ENCODE assay signal across 13 cellular contexts in genomic region chr16:72786606-72787005, GRCh38.
DNase-seq lines count a peak whose midpoint lies in the region; ATAC-seq, FAIRE-seq and TF ChIP-seq lines count a peak whose summit lies in the region.
"Had no signal": no experiment of that assay in that cellular context is flagged by ENCODE, and none has a peak within 500 bp of the region (broad histone marks: within the 10 kb centered on the region; RNA-seq: fewer than 3 reads in every experiment).

No MANE protein-coding gene starts in this region.

- ATAC-seq in natural killer cell (no peak), HG03108 (IDR thresholded peaks at IDR 0.05; ENCODE audit: unreplicated experiment) (no peak)

- H3K4me1 ChIP-seq in ascending aorta: peaks cover 5 to 12% of the 10 kb centered on the region in 2 donors
- H3K4me1 ChIP-seq in small intestine (ENCODE audit: control insufficient read depth in 2 of 2, insufficient read depth in 1 of 2, low read depth in 1 of 2, low read length in 1 of 2): peaks cover 0 to 3% of the 10 kb centered on the region in 2 donors

- H3K27ac ChIP-seq in ascending aorta (peak overlapping the region; percentile 87), small intestine (ENCODE audit: low read depth in 1 of 2, low read length in 1 of 2) (no peak overlapping the region)

- H3K36me3 Mint-ChIP-seq in natural killer cell: no peaks in the 10 kb centered on the region

- FAIRE-seq in small intestine (lab: Jason Lieb, UNC): no peak

- H3K27ac Mint-ChIP-seq in natural killer cell: peak overlapping the region; percentile 30 to 85

- in situ Hi-C loops in ACHN (cut with HindIII; ENCODE audit: low pct_ligation_motif_present, low pct_unique_long_range_greater_than_20kb, low sequenced_read_pairs): no loop called here

- H3K36me3 ChIP-seq in H7 (replicated peaks; ENCODE audit: control insufficient read depth, insufficient read depth, low read length) (no peaks in the 10 kb centered on the region), ascending aorta (peaks cover 9 to 24% of the 10 kb centered on the region in 2 donors), small intestine (ENCODE audit: control insufficient read depth in 2 of 2, insufficient read depth in 2 of 2, low read length in 2 of 2) (no peaks in the 10 kb centered on the region)
- H3K36me3 ChIP-seq: suprapubic skin had no signal

- H3K4me3 ChIP-seq in H7 (ENCODE audit: insufficient read depth, low read depth, low read length) (no peak overlapping the region), ascending aorta (peak overlapping the region in 1 of 2 donors; percentile 71), small intestine (ENCODE audit: low read depth in 1 of 2, low read length in 2 of 2) (no peak overlapping the region)

- DNase-seq in ACHN: peak; percentile 21
- DNase-seq in H7: peak; percentile 50
- DNase-seq in ascending aorta (ENCODE audit: low spot score in 2 of 2): no peak
- no peak for DNase-seq in natural killer cell
- DNase-seq in KG1 (lab: John Stamatoyannopoulos, UW): no peak
- no peak for DNase-seq in GM10266 (ENCODE audit: extremely low spot score)
- no peak for DNase-seq in small intestine
- DNase-seq: activated CD4-positive, alpha-beta T cell treated with anti-CD3 and anti-CD28 coated beads for 4 hours; NCI-H526; stimulated activated CD4-positive, alpha-beta T cell treated with anti-CD3 and anti-CD28 coated beads, Interleukin-4, amount 100 ng/mL, for 24 hours had no signal

- peaks cover 0 to 6% of the 10 kb centered on the region in 2 donors for H3K27me3 Mint-ChIP-seq in natural killer cell (ENCODE audit: low read depth in 2 of 2)

- peaks cover 5% of the 10 kb centered on the region for H3K27me3 ChIP-seq in H7 (ENCODE audit: control insufficient read depth, insufficient read depth, low read length)
- H3K27me3 ChIP-seq in ascending aorta: no peaks in the 10 kb centered on the region
- no peaks in the 10 kb centered on the region for H3K27me3 ChIP-seq in small intestine (ENCODE audit: control insufficient read depth in 2 of 2, insufficient read depth in 2 of 2, low read length in 2 of 2)
- H3K27me3 ChIP-seq: SJSA1, suprapubic skin had no signal

- peak overlapping the region; percentile 79 for H3K4me3 Mint-ChIP-seq in natural killer cell

- intact Hi-C loops in ascending aorta (cut with DNase I): loop anchor here (2.0 to 10.0 kb wide), 4 partner anchors 58 to 266 kb away; no protein-coding TSS in a partner anchor
- intact Hi-C loops in natural killer cell (cut with micrococcal nuclease): no loop called here

- WGBS in small intestine, 3 donors: 93 to 97% (median 95%) methylated on average over 6 of the region's 6 CpGs

- no peak for TF ChIP-seq CTCF in ascending aorta (IDR thresholded peaks at IDR 0.05)
- no peak for TF ChIP-seq CTCF in natural killer cell (IDR thresholded peaks at IDR 0.05)
- TF ChIP-seq CTCF in GM10266 (IDR thresholded peaks at IDR 0.05; ENCODE audit: control insufficient read depth, insufficient read depth, low read depth, missing control alignments): no peak

- no peaks in the 10 kb centered on the region for H3K9me3 ChIP-seq in ascending aorta
- no peaks in the 10 kb centered on the region for H3K9me3 ChIP-seq in small intestine (ENCODE audit: control insufficient read depth, low read depth)
- H3K9me3 ChIP-seq: SJSA1, suprapubic skin had no signal

- H3K4me1 Mint-ChIP-seq in natural killer cell: peaks cover 11 to 22% of the 10 kb centered on the region in 2 donors

- no peaks in the 10 kb centered on the region for H3K9me3 Mint-ChIP-seq in natural killer cell

Comparison
In these comparisons a context has a peak if more than half of its experiments do, and no peak if none do; other contexts are left out.
1. DNase-seq: peak in ACHN (single experiment) and H7 (single experiment); none in ascending aorta (0 of 2), natural killer cell (single experiment), KG1 (single experiment), GM10266 (single experiment) and small intestine (single experiment).
2. H3K27ac ChIP-seq: peak in ascending aorta (2 of 2); none in small intestine (0 of 2).